ENCODE assay signal across 1 cellular context in the genomic region with DNA sequence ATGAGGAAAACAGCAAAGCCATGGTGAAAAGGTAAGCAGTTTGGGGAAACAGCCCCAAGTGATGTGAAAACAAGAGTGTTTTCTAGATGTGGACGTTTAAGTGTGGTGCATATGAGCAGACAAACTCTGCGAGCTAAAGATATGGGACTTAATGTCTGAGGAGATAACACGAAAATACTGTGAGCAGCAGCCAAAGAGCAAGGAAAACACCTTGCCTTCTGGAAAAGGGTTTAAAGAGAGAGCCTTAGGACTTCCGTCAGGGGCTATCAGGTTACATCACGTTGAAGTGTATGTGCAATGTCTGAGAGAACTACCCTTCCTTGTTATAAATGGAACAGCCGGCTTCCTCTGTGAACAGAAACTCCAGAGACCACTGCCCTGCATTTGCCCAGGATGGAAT.
TF ChIP-seq lines count a peak whose summit lies in the region.

No MANE protein-coding gene starts in this region.

TF ChIP-seq in H1, 55 proteins besides CTCF, POLR2A, EP300 and RAD21:
- no peak for TF ChIP-seq BRCA1 (IDR thresholded peaks at IDR 0.05; ENCODE audit: low read depth, low read length)
- TF ChIP-seq TBP (IDR thresholded peaks at IDR 0.05; ENCODE audit: low read depth, low read length): no peak
- TF ChIP-seq POLR2AphosphoS5 (IDR thresholded peaks at IDR 0.05; ENCODE audit: low read depth, low read length): no peak
- TF ChIP-seq KDM4A (IDR thresholded peaks at IDR 0.05; ENCODE audit: low read depth, low read length, severe bottlenecking): no peak
TF ChIP-seq in H1: peak in this region for 0.
